ENCODE assay signal across 15 cellular contexts in genomic region chr17:20938244-20938643, GRCh38.
DNase-seq lines count a peak whose midpoint lies in the region; ATAC-seq and TF ChIP-seq lines count a peak whose summit lies in the region.
"Had no signal": no experiment of that assay in that cellular context is flagged by ENCODE, and none has a peak within 500 bp of the region (broad histone marks: within the 10 kb centered on the region; RNA-seq: fewer than 3 reads in every experiment).

No MANE protein-coding gene starts in this region.

- no peak overlapping the region for H3K9ac ChIP-seq in neuronal stem cell (ENCODE audit: low read depth, low read length, poor library complexity)

- H3K36me3 ChIP-seq in Caco-2 (ENCODE audit: control insufficient read depth, insufficient read depth, low read length) (no peaks in the 10 kb centered on the region), neuronal stem cell (replicated peaks in 1 of 2; ENCODE audit: control insufficient read depth in 2 of 2, insufficient read depth in 2 of 2, low read length in 2 of 2) (peaks cover 11 to 83% of the 10 kb centered on the region in 2 donors), upper lobe of right lung (no peaks in the 10 kb centered on the region)
- H3K36me3 ChIP-seq: BE2C had no signal

- H3K4ac ChIP-seq in neuronal stem cell (ENCODE audit: low read length) = no peak overlapping the region

- no CpG with 5 or more reads among the region's 15 CpGs for WGBS in neuronal stem cell (ENCODE audit: extremely low coverage in 2 of 2, insufficient read length in 2 of 2, insufficient replicate concordance in 1 of 2), 2 donors

- no peak overlapping the region for H2BK12ac ChIP-seq in neuronal stem cell (ENCODE audit: low read length)

- H3K27me3 Mint-ChIP-seq in Caco-2 (ENCODE audit: insufficient read depth, unreplicated experiment) = no peaks in the 10 kb centered on the region

- H3K9me3 ChIP-seq in Caco-2 = no peaks in the 10 kb centered on the region; the same call in 1 of the 2 replicates
- no peaks in the 10 kb centered on the region for H3K9me3 ChIP-seq in neuronal stem cell (replicated peaks in 1 of 2; ENCODE audit: control insufficient read depth in 2 of 2, insufficient read depth in 1 of 2, low read depth in 1 of 2, low read length in 2 of 2)
- H3K9me3 ChIP-seq in upper lobe of right lung = no peaks in the 10 kb centered on the region
- H3K9me3 ChIP-seq: A549, BE2C had no signal

- intact Hi-C loops in Caco-2 (cut with micrococcal nuclease; ENCODE audit: unreplicated experiment) = no loop called here
- intact Hi-C loops in upper lobe of right lung (cut with DNase I) = no loop called here

- H3K14ac ChIP-seq in neuronal stem cell (ENCODE audit: low read length) = no peak overlapping the region

- no peak overlapping the region for H3K23ac ChIP-seq in neuronal stem cell (ENCODE audit: low read depth, low read length, poor library complexity)

- H3K4me3 ChIP-seq in Caco-2 (ENCODE audit: low read depth, low read length) = no peak overlapping the region
- H3K4me3 ChIP-seq in neuronal stem cell (ENCODE audit: low read length in 2 of 2) = peak overlapping the region in 1 of 2 donors; percentile 34
- H3K4me3 ChIP-seq in upper lobe of right lung = no peak overlapping the region
- H3K4me3 ChIP-seq: A549 had no signal

- H3K27ac ChIP-seq in VCaP (peak overlapping the region; percentile 90), neuronal stem cell (replicated peaks; ENCODE audit: low read length) (no peak overlapping the region), upper lobe of right lung (no peak overlapping the region)

- H4K8ac ChIP-seq in neuronal stem cell (ENCODE audit: low read depth, low read length) = no peak overlapping the region

- peaks cover 5% of the 10 kb centered on the region for H3K36me3 Mint-ChIP-seq in Caco-2 (ENCODE audit: insufficient read depth, unreplicated experiment)
- H3K36me3 Mint-ChIP-seq: CD14-positive monocyte; CD8-positive, alpha-beta T cell had no signal

- peak overlapping the region; percentile 96 for H3K27ac Mint-ChIP-seq in Caco-2 (ENCODE audit: unreplicated experiment)
- H3K27ac Mint-ChIP-seq: CD14-positive monocyte; CD8-positive, alpha-beta T cell had no signal

- no peak overlapping the region for H3K4me2 ChIP-seq in neuronal stem cell (ENCODE audit: insufficient read depth, low read length, poor library complexity, severe bottlenecking)
- H3K4me2 ChIP-seq: A549 had no signal

- no peak overlapping the region for H2BK5ac ChIP-seq in neuronal stem cell (ENCODE audit: low read length)

- DNase-seq in Caco-2 (no peak), neuronal stem cell (ENCODE audit: low spot score) (no peak), upper lobe of right lung (no peak), NCI-H1105 (lab: John Stamatoyannopoulos, UW) (no peak), retina (no peak), NCI-H1694 treated with DMSO at 0.1 percent for 48 hours (lab: John Stamatoyannopoulos, UW) (no peak)
- DNase-seq: BE2C; CD8-positive, alpha-beta T cell; DMS53; HCEC 1CT; KBM-7 had no signal

- no peak for TF ChIP-seq CTCF in Caco-2 (IDR thresholded peaks at IDR 0.05; ENCODE audit: insufficient read depth in 1 of 2, low read depth in 1 of 2, low read length in 1 of 2, severe bottlenecking in 1 of 2, unreplicated experiment in 1 of 2)
- no peak for TF ChIP-seq CTCF in VCaP (conservative IDR thresholded peaks at IDR 0.05)
- TF ChIP-seq CTCF in upper lobe of right lung (IDR thresholded peaks at IDR 0.05) = no peak

- H3K27me3 ChIP-seq in Caco-2 (replicated peaks; ENCODE audit: control insufficient read depth, insufficient read depth, low read length) (no peaks in the 10 kb centered on the region), neuronal stem cell (ENCODE audit: control insufficient read depth in 3 of 3, insufficient read depth in 3 of 3, low read depth in 1 of 3, low read length in 3 of 3) (no peaks in the 10 kb centered on the region), upper lobe of right lung (no peaks in the 10 kb centered on the region)
- H3K27me3 ChIP-seq: BE2C had no signal

- no peak overlapping the region for H2BK120ac ChIP-seq in neuronal stem cell (ENCODE audit: low read depth, low read length)

- H3K4me1 Mint-ChIP-seq in Caco-2 (ENCODE audit: low read depth, unreplicated experiment) = peaks cover 20% of the 10 kb centered on the region

- CTCF ChIA-PET in Caco-2 (lab: Charles Lee) = interaction anchor here (1.6 kb wide), 1 partner anchor 54 kb away, joined by 3 read pairs; no protein-coding TSS in a partner anchor

- peak overlapping the region; percentile 25 for H2AK5ac ChIP-seq in neuronal stem cell (ENCODE audit: low read depth, low read length)

- H3K18ac ChIP-seq in neuronal stem cell (ENCODE audit: low read length) = no peak overlapping the region

- H3K4me3 Mint-ChIP-seq in Caco-2 (ENCODE audit: unreplicated experiment) = no peak overlapping the region
- H3K4me3 Mint-ChIP-seq: CD14-positive monocyte; CD8-positive, alpha-beta T cell had no signal

- no peak overlapping the region for H4K91ac ChIP-seq in neuronal stem cell (ENCODE audit: low read depth, low read length, poor library complexity)

- peaks cover 14% of the 10 kb centered on the region for H3K4me1 ChIP-seq in Caco-2
- no peaks in the 10 kb centered on the region for H3K4me1 ChIP-seq in neuronal stem cell (ENCODE audit: control insufficient read depth in 2 of 2, insufficient read depth in 1 of 2, low read depth in 1 of 2, low read length in 2 of 2)
- peaks cover 6% of the 10 kb centered on the region for H3K4me1 ChIP-seq in upper lobe of right lung
- H3K4me1 ChIP-seq: BE2C had no signal

- POLR2A ChIA-PET in Caco-2 (lab: Charles Lee) = no interaction called here

- H3K9me3 Mint-ChIP-seq in Caco-2 (ENCODE audit: unreplicated experiment) = no peaks in the 10 kb centered on the region
- H3K9me3 Mint-ChIP-seq: CD14-positive monocyte; CD8-positive, alpha-beta T cell had no signal

- BruUV-seq in Caco-2 (replicated peaks; lab: Mats Ljungman, UMichigan) = no TSS peak

- ATAC-seq in upper lobe of right lung (peak; percentile 14), GM18907 (IDR thresholded peaks at IDR 0.05; ENCODE audit: unreplicated experiment) (no peak)
- ATAC-seq: A549; CD8-positive, alpha-beta T cell had no signal

- no peak overlapping the region for H2BK15ac ChIP-seq in neuronal stem cell (ENCODE audit: low read length)

- no peaks in the 10 kb centered on the region for H3K79me1 ChIP-seq in neuronal stem cell (ENCODE audit: low read depth, low read length)

- H2AFZ ChIP-seq in neuronal stem cell (ENCODE audit: low read length) = no peak overlapping the region
